19 cellular contexts compared by ENCODE assay signal in genomic region chr11:103947566-103947919, GRCh38.
DNase-seq lines count a peak whose midpoint lies in the region; ATAC-seq and TF ChIP-seq lines count a peak whose summit lies in the region.
"Had no signal": no experiment of that assay in that cellular context is flagged by ENCODE, and none has a peak within 500 bp of the region (broad histone marks: within the 10 kb centered on the region; RNA-seq: fewer than 3 reads in every experiment).

No MANE protein-coding gene starts in this region.

- TF ChIP-seq CTCF in fibroblast of lung (conservative IDR thresholded peaks at IDR 0.05 in 1 of 2, IDR thresholded peaks at IDR 0.05 in 1 of 2; ENCODE audit: low read depth in 1 of 2, low read length in 2 of 2) (no peak), nephron progenitor cell (IDR thresholded peaks at IDR 0.05) (no peak)

- H3K27me3 ChIP-seq in fibroblast of lung (ENCODE audit: control insufficient read depth, insufficient read depth, low read length) = no peaks in the 10 kb centered on the region

- no peaks in the 10 kb centered on the region for H3K36me3 ChIP-seq in fibroblast of lung (ENCODE audit: control insufficient read depth, insufficient read depth, low read length)

- H3K4me1 ChIP-seq in fibroblast of lung (ENCODE audit: control insufficient read depth, extremely low read depth, insufficient read depth, low read length) = no peaks in the 10 kb centered on the region

- no peak overlapping the region for H3K4me2 ChIP-seq in fibroblast of lung (ENCODE audit: extremely low read depth, insufficient read depth, low read length)

- H3K9ac ChIP-seq in fibroblast of lung (ENCODE audit: insufficient read depth, low read length) = no peak overlapping the region

- ATAC-seq in HG03442 (IDR thresholded peaks at IDR 0.05; ENCODE audit: unreplicated experiment) = no peak
- ATAC-seq in HG03565 (IDR thresholded peaks at IDR 0.05; ENCODE audit: unreplicated experiment) = no peak
- ATAC-seq: activated naive CD8-positive, alpha-beta T cell treated with anti-CD3 and anti-CD28 coated beads, Interleukin-2, amount 50 U/mL, for 24 hours had no signal

- no peaks in the 10 kb centered on the region for H3K9me3 ChIP-seq in fibroblast of lung (ENCODE audit: control insufficient read depth, insufficient read depth, low read depth, low read length)

- H3K27ac Mint-ChIP-seq in nephron progenitor cell = peak overlapping the region; percentile 15
- H3K27ac Mint-ChIP-seq: activated naive CD8-positive, alpha-beta T cell treated with anti-CD3 and anti-CD28 coated beads, Interleukin-2, amount 50 U/mL, for 24 hours; B cell had no signal

- DNase-seq in EH (ENCODE audit: low read depth) (peak; percentile 68), OCI-M1 (lab: John Stamatoyannopoulos, UW) (peak; percentile 21), fibroblast of lung (ENCODE audit: low read depth in 2 of 2) (peak; percentile 62 to 87), nephron progenitor cell (no peak), GDM1 (lab: John Stamatoyannopoulos, UW) (no peak), epidermal melanocyte (ENCODE audit: insufficient read length, low spot score) (no peak)
- DNase-seq: activated CD4-positive, alpha-beta T cell treated with anti-CD3 and anti-CD28 coated beads for 48 hours; activated naive CD8-positive, alpha-beta T cell treated with anti-CD3 and anti-CD28 coated beads, Interleukin-2, amount 50 U/mL, for 24 hours; DMS 273 treated with DMSO at 0.1 percent for 48 hours; Kasumi-1; midbrain; NCI-H2029; NCI-H774; occipital lobe; substantia nigra; T-helper 2 cell had no signal

- no peaks in the 10 kb centered on the region for H3K79me2 ChIP-seq in fibroblast of lung (ENCODE audit: control insufficient read depth, insufficient read depth, low read length)

- H3K4me3 ChIP-seq in fibroblast of lung (replicated peaks in 1 of 4; ENCODE audit: control extremely low read depth in 1 of 4, insufficient read depth in 1 of 4, low read depth in 3 of 4, low read length in 4 of 4) = no peak overlapping the region

- H4K20me1 ChIP-seq in fibroblast of lung (ENCODE audit: control insufficient read depth, extremely low read depth, insufficient read depth, low read length) = no peaks in the 10 kb centered on the region

- H2AFZ ChIP-seq in fibroblast of lung (ENCODE audit: low read length) = no peak overlapping the region

- H3K9me3 Mint-ChIP-seq in nephron progenitor cell = no peaks in the 10 kb centered on the region

- peaks cover 46% of the 10 kb centered on the region for H3K4me1 Mint-ChIP-seq in nephron progenitor cell
- H3K4me1 Mint-ChIP-seq: activated naive CD8-positive, alpha-beta T cell treated with anti-CD3 and anti-CD28 coated beads, Interleukin-2, amount 50 U/mL, for 24 hours; B cell had no signal

- no peak overlapping the region for H3K4me3 Mint-ChIP-seq in nephron progenitor cell
- H3K4me3 Mint-ChIP-seq: activated naive CD8-positive, alpha-beta T cell treated with anti-CD3 and anti-CD28 coated beads, Interleukin-2, amount 50 U/mL, for 24 hours; B cell had no signal

- peaks cover 9% of the 10 kb centered on the region for H3K27me3 Mint-ChIP-seq in nephron progenitor cell (ENCODE audit: low read depth, poor library complexity)
- H3K27me3 Mint-ChIP-seq: activated naive CD8-positive, alpha-beta T cell treated with anti-CD3 and anti-CD28 coated beads, Interleukin-2, amount 50 U/mL, for 24 hours; B cell had no signal

- H3K36me3 Mint-ChIP-seq in nephron progenitor cell (ENCODE audit: low read depth) = peaks cover 4% of the 10 kb centered on the region

- no peak overlapping the region for H3K27ac ChIP-seq in fibroblast of lung (ENCODE audit: insufficient read depth, low read length)

Comparison
In these comparisons a context has a peak if more than half of its experiments do, and no peak if none do; other contexts are left out.
1. DNase-seq: peak in EH (single experiment), OCI-M1 (single experiment) and fibroblast of lung (2 of 2); none in nephron progenitor cell (single experiment), GDM1 (single experiment) and epidermal melanocyte (single experiment).